In the genomic region with DNA sequence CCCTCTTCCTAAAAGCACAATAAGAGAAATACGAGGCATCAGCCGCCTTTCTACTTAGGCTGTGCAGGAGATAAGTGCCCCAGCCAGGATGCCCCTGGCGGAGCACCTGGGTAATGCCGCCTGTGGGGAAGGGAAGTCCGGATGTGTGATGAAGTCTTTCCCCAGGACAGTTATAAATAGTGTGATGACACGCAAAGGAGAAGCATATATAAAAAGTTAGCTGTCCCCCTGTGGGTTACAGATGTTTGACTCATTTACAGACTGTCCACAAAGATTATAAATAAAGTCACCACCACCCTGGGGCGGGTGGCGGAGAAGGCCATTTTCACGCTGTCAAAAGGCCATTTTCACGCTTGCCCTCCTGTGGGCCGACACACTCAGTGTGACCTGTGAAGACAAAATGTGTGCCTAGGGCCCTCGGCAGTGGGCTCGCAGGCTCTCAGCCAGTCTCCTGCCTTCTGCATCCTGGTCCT, we compare ENCODE assay signal across 8 cellular contexts. TPM values are rescaled to one million over a fixed set of nuclear protein-coding genes. Genes with fewer than 3 reads are reported as not detected.
A peak's percentile ranks its signal among the peaks of the same experiment; 100 is the strongest.
DNase-seq lines count a peak whose midpoint lies in the region; ATAC-seq and TF ChIP-seq lines count a peak whose summit lies in the region.

No MANE protein-coding gene starts in this region.

- peaks cover 28% of the 10 kb centered on the region for H3F3A ChIP-seq in MM.1S (ENCODE audit: insufficient read depth, low read length)

- H3K27ac Mint-ChIP-seq in CD14-positive monocyte (peak overlapping the region in 1 of 7 donors; percentile 47), glutamatergic neuron (ENCODE audit: unreplicated experiment) (peak overlapping the region; percentile 60)
- peak overlapping the region; percentile 90 for H3K27ac Mint-ChIP-seq in stimulated activated naive B cell treated with anti-CD40 and anti-IgM and Interleukin-4, amounts not matched to agents 10 μg/mL and 1 μg/mL and 100 μg/mL, for 72 hours

- H3K27me3 ChIP-seq in MM.1S (replicated peaks; ENCODE audit: insufficient read depth, low read length) = no peaks in the 10 kb centered on the region

- H3K9me3 Mint-ChIP-seq in CD14-positive monocyte = peaks cover 0 to 5% (median 0%) of the 10 kb centered on the region in 7 donors
- no peaks in the 10 kb centered on the region for H3K9me3 Mint-ChIP-seq in glutamatergic neuron (ENCODE audit: unreplicated experiment)
- H3K9me3 Mint-ChIP-seq in stimulated activated naive B cell treated with anti-CD40 and anti-IgM and Interleukin-4, amounts not matched to agents 10 μg/mL and 1 μg/mL and 100 μg/mL, for 72 hours = no peaks in the 10 kb centered on the region

- no peak overlapping the region for H3K27ac ChIP-seq in MM.1S (ENCODE audit: low read length)

- peaks cover 24 to 36% (median 27%) of the 10 kb centered on the region in 3 donors for H3K27me3 Mint-ChIP-seq in CD14-positive monocyte (ENCODE audit: low read depth in 3 of 3)
- peaks cover 11% of the 10 kb centered on the region for H3K27me3 Mint-ChIP-seq in glutamatergic neuron (ENCODE audit: unreplicated experiment)
- H3K27me3 Mint-ChIP-seq in stimulated activated naive B cell treated with anti-CD40 and anti-IgM and Interleukin-4, amounts not matched to agents 10 μg/mL and 1 μg/mL and 100 μg/mL, for 72 hours = peaks cover 31 to 42% of the 10 kb centered on the region in 2 donors

- DNase-seq in CD14-positive monocyte (ENCODE audit: low spot score) (no peak), MM.1S (no peak), glutamatergic neuron (peak; percentile 79), cerebellar nuclear complex (lab: John Stamatoyannopoulos, UW) (no peak)
- peak; percentile 41 for DNase-seq in stimulated activated naive B cell treated with anti-CD40 and anti-IgM and Interleukin-4, amounts not matched to agents 10 μg/mL and 1 μg/mL and 100 μg/mL, for 72 hours
- DNase-seq in effector CD4-positive, alpha-beta T cell = no peak

- no peak overlapping the region for H2AFZ ChIP-seq in MM.1S (ENCODE audit: low read length)

- TF ChIP-seq CTCF in CD14-positive monocyte (IDR thresholded peaks at IDR 0.05) (peak; percentile 38), MM.1S (IDR thresholded peaks at IDR 0.05; ENCODE audit: low read length) (peak; percentile 44), WI38 (IDR thresholded peaks at IDR 0.05; ENCODE audit: low read depth, low read length) (peak; percentile 93), glutamatergic neuron (IDR thresholded peaks at IDR 0.05; ENCODE audit: partially characterized antibody, unreplicated experiment) (peak; percentile 87)

- H3K79me2 ChIP-seq in MM.1S (ENCODE audit: low read length) = peaks cover 13% of the 10 kb centered on the region

- H3K4me3 Mint-ChIP-seq in CD14-positive monocyte = no peak overlapping the region
- peak overlapping the region; percentile 68 for H3K4me3 Mint-ChIP-seq in glutamatergic neuron (ENCODE audit: unreplicated experiment)
- peak overlapping the region in 1 of 2 donors; percentile 60 for H3K4me3 Mint-ChIP-seq in stimulated activated naive B cell treated with anti-CD40 and anti-IgM and Interleukin-4, amounts not matched to agents 10 μg/mL and 1 μg/mL and 100 μg/mL, for 72 hours

- intact Hi-C loops in CD14-positive monocyte (cut with micrococcal nuclease) = no loop called here

- no peak overlapping the region for H3K4me2 ChIP-seq in MM.1S (ENCODE audit: low read depth, low read length)

- no peaks in the 10 kb centered on the region for H3K36me3 ChIP-seq in MM.1S (replicated peaks; ENCODE audit: insufficient read depth, low read length)

- peaks cover 54% of the 10 kb centered on the region for H3K4me1 ChIP-seq in MM.1S (ENCODE audit: low read length)

- no peaks in the 10 kb centered on the region for H3K9me2 ChIP-seq in MM.1S (replicated peaks; ENCODE audit: insufficient read depth, low read length)

- no peaks in the 10 kb centered on the region for H4K20me1 ChIP-seq in MM.1S (ENCODE audit: insufficient read depth, low read length)

- no peaks in the 10 kb centered on the region for H3K9me3 ChIP-seq in MM.1S (replicated peaks; ENCODE audit: insufficient read depth, low read length)

- ATAC-seq in GM18867 (IDR thresholded peaks at IDR 0.05; ENCODE audit: unreplicated experiment) = peak; percentile 24
- ATAC-seq in stimulated activated naive B cell treated with anti-CD40 and anti-IgM and Interleukin-4, amounts not matched to agents 10 μg/mL and 1 μg/mL and 100 μg/mL, for 72 hours (replicated peaks) = peak; percentile 15 to 28

- H3K36me3 Mint-ChIP-seq in CD14-positive monocyte = no peaks in the 10 kb centered on the region
- H3K36me3 Mint-ChIP-seq in glutamatergic neuron (ENCODE audit: unreplicated experiment) = no peaks in the 10 kb centered on the region
- no peaks in the 10 kb centered on the region for H3K36me3 Mint-ChIP-seq in stimulated activated naive B cell treated with anti-CD40 and anti-IgM and Interleukin-4, amounts not matched to agents 10 μg/mL and 1 μg/mL and 100 μg/mL, for 72 hours

- H3K4me1 Mint-ChIP-seq in CD14-positive monocyte (peaks cover 24% of the 10 kb centered on the region), glutamatergic neuron (ENCODE audit: low read depth, unreplicated experiment) (peaks cover 55% of the 10 kb centered on the region)
- H3K4me1 Mint-ChIP-seq in stimulated activated naive B cell treated with anti-CD40 and anti-IgM and Interleukin-4, amounts not matched to agents 10 μg/mL and 1 μg/mL and 100 μg/mL, for 72 hours = peaks cover 62 to 77% of the 10 kb centered on the region in 2 donors

- no peak overlapping the region for H3K9ac ChIP-seq in MM.1S (ENCODE audit: low read length)

- no peak overlapping the region for H3K4me3 ChIP-seq in MM.1S (ENCODE audit: low read length)
- no peak overlapping the region for H3K4me3 ChIP-seq in WI38 (ENCODE audit: low read depth, low read length)

RNA-seq across cellular contexts. Expression of gene KCNN3, which starts 6.3 kb away (rescaled TPM):
- polyA plus RNA-seq in CD14-positive monocyte = not detected
- 3.8 TPM for total RNA-seq in glutamatergic neuron (ENCODE audit: unreplicated experiment)

Comparison
In these comparisons a context has a peak if more than half of its experiments do, and no peak if none do; other contexts are left out.
1. DNase-seq: peak in glutamatergic neuron (single experiment) and stimulated activated naive B cell treated with anti-CD40 and anti-IgM and Interleukin-4, amounts not matched to agents 10 μg/mL and 1 μg/mL and 100 μg/mL, for 72 hours (single experiment); none in CD14-positive monocyte (single experiment), MM.1S (single experiment), effector CD4-positive, alpha-beta T cell (single experiment) and cerebellar nuclear complex (0 of 2).
2. CTCF ChIP-seq: peak in every context shown above with its lines; median percentile 93 in WI38; 87 in glutamatergic neuron; 44 in MM.1S; 38 in CD14-positive monocyte.